Comparison of ENCODE assay signal across 8 cellular contexts in the genomic region with DNA sequence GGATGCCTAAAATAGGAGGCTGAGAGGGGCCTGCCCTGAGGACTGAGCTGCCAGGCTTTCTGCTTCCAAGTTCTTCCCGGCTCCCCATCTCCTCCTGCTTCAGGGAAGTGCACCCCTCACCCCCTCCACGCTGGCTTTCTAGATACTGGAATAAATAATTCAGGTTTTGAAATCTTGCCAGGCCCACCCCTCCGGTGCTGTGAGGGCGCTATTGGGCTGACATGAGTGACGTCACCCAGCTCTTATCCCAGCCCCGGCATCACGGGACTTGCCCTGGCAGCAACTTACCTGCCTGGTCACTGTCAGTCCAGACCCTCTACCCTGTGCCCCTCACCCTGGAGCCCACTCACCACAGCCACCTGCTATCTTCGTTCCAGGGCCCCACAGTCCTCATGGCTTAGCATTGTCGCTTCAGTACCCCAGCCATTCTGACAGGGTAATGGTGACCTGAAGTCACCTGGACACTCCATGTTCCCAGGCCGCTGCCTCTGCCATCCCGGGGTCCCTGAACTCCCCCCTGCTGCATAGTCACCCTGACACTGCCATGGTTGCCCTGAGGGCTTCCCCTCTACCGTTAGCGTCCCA. TPM values are rescaled to one million over a fixed set of nuclear protein-coding genes. Genes with fewer than 3 reads are reported as not detected.
DNase-seq lines count a peak whose midpoint lies in the region; ATAC-seq and TF ChIP-seq lines count a peak whose summit lies in the region.

No MANE protein-coding gene starts in this region.

- DNase-seq in EH (ENCODE audit: low read depth) (peak; percentile 57), NCI-H2107 (lab: John Stamatoyannopoulos, UW) (peak; percentile 44), Right ventricle myocardium superior (no peak), omental fat pad (ENCODE audit: low spot score) (no peak), AML-193 (lab: John Stamatoyannopoulos, UW) (no peak)
- peak; percentile 48 for DNase-seq in activated naive CD8-positive, alpha-beta T cell treated with anti-CD3 and anti-CD28 coated beads for 36 hours

- H3K9me3 Mint-ChIP-seq in activated naive CD8-positive, alpha-beta T cell treated with anti-CD3 and anti-CD28 coated beads for 36 hours, result no peaks in the 10 kb centered on the region

- H3K4me1 Mint-ChIP-seq in activated naive CD8-positive, alpha-beta T cell treated with anti-CD3 and anti-CD28 coated beads for 36 hours, result peaks cover 7% of the 10 kb centered on the region

- intact Hi-C loops in Right ventricle myocardium superior (cut with DNase I), result loop anchor here (10.0 kb wide), 1 partner anchor 347 kb away; no protein-coding TSS in a partner anchor

- peaks cover 3% of the 10 kb centered on the region for H3K27me3 Mint-ChIP-seq in activated naive CD8-positive, alpha-beta T cell treated with anti-CD3 and anti-CD28 coated beads for 36 hours

- H3K27ac Mint-ChIP-seq in activated naive CD8-positive, alpha-beta T cell treated with anti-CD3 and anti-CD28 coated beads for 36 hours, result peak overlapping the region; percentile 92

- TF ChIP-seq CTCF in omental fat pad (IDR thresholded peaks at IDR 0.05), result no peak

- H3K36me3 Mint-ChIP-seq in activated naive CD8-positive, alpha-beta T cell treated with anti-CD3 and anti-CD28 coated beads for 36 hours, result no peaks in the 10 kb centered on the region

- ATAC-seq in Right ventricle myocardium superior (ENCODE audit: poor library complexity), result peak; percentile 57
- peak; percentile 18 for ATAC-seq in omental fat pad (ENCODE audit: low FRiP score)
- no peak for ATAC-seq in HG03457 (IDR thresholded peaks at IDR 0.05; ENCODE audit: unreplicated experiment)
- ATAC-seq in HG03025 (IDR thresholded peaks at IDR 0.05; ENCODE audit: low FRiP score, unreplicated experiment), result no peak

- peak overlapping the region; percentile 84 for H3K4me3 Mint-ChIP-seq in activated naive CD8-positive, alpha-beta T cell treated with anti-CD3 and anti-CD28 coated beads for 36 hours

RNA-seq across cellular contexts. Expression of a gene that starts 0.8 kb away (rescaled TPM):
- total RNA-seq in activated naive CD8-positive, alpha-beta T cell treated with anti-CD3 and anti-CD28 coated beads for 36 hours, result 1 to 10 TPM; 3.5 to 3.9 TPM
- total RNA-seq in Right ventricle myocardium superior (0.24 TPM), omental fat pad (1 to 10 TPM in 1 of 4 donors, under 1 TPM in 2, not detected in 1; 0.19 to 1.3 (median 0.65) TPM)

RNA-seq across cellular contexts. Expression of a gene that starts 8.5 kb away (rescaled TPM):
- not detected for total RNA-seq in activated naive CD8-positive, alpha-beta T cell treated with anti-CD3 and anti-CD28 coated beads for 36 hours
- total RNA-seq in Right ventricle myocardium superior, result not detected
- not detected for total RNA-seq in omental fat pad

RNA-seq across cellular contexts. Expression of a gene that starts 17.0 kb away (rescaled TPM):
- total RNA-seq in activated naive CD8-positive, alpha-beta T cell treated with anti-CD3 and anti-CD28 coated beads for 36 hours, result not detected
- total RNA-seq in Right ventricle myocardium superior, result 15.8 TPM
- total RNA-seq in omental fat pad, result 100 to 1,000 TPM in 1 of 4 donors, 10 to 100 TPM in 3; 33.1 to 451 (median 75.9) TPM

RNA-seq across cellular contexts. Expression of a gene that starts 24.8 kb away (rescaled TPM):
- total RNA-seq in activated naive CD8-positive, alpha-beta T cell treated with anti-CD3 and anti-CD28 coated beads for 36 hours, result 1 to 10 TPM; 3.0 to 4.5 TPM
- total RNA-seq in Right ventricle myocardium superior, result 41.0 TPM
- total RNA-seq in omental fat pad, result 100 to 1,000 TPM in 1 of 4 donors, 10 to 100 TPM in 3; 26.8 to 129 (median 43.4) TPM

RNA-seq across cellular contexts. Expression of a gene that starts 49.8 kb away (rescaled TPM):
- total RNA-seq in activated naive CD8-positive, alpha-beta T cell treated with anti-CD3 and anti-CD28 coated beads for 36 hours, result 10 to 100 TPM; 39.6 to 45.5 TPM
- total RNA-seq in Right ventricle myocardium superior (0.43 TPM), omental fat pad (1 to 10 TPM; 1.2 to 4.3 (median 1.9) TPM)

Comparison
In these comparisons a context has a peak if more than half of its experiments do, and no peak if none do; other contexts are left out.
1. DNase-seq: peak in EH (single experiment), NCI-H2107 (single experiment) and activated naive CD8-positive, alpha-beta T cell treated with anti-CD3 and anti-CD28 coated beads for 36 hours (single experiment); none in Right ventricle myocardium superior (single experiment), omental fat pad (single experiment) and AML-193 (0 of 2).
2. ATAC-seq: peak in Right ventricle myocardium superior (single experiment) and omental fat pad (single experiment); none in HG03457 (single experiment) and HG03025 (single experiment).
3. RNA of a gene that starts 17.0 kb away (total RNA-seq): 33.1 to 451 TPM in omental fat pad and 15.8 TPM in Right ventricle myocardium superior (single experiment); not detected in activated naive CD8-positive, alpha-beta T cell treated with anti-CD3 and anti-CD28 coated beads for 36 hours; every median in the first group is over 10 times any median in the second.